ENCODE assay signal across 13 cellular contexts in the genomic region with DNA sequence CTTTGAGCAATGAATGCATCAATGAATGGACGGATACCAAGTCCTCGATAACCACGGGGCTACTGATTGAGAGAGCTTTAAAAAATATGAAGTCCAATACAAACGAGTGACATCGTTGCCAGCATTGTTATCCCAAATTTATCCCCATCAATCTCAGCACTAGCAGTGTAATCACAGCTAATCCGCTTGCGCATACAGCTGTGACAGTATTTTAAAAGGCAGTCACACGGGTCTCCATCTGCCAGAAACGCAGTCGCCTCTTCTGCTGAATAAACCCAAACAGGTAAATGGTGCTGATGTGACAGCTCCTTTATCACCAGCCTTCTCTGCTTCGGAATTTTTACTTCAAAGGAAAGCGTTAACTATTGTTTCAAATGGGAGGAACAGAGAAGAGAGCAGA.
"Had no signal": no experiment of that assay in that cellular context is flagged by ENCODE, and none has a peak within 500 bp of the region (broad histone marks: within the 10 kb centered on the region; RNA-seq: fewer than 3 reads in every experiment).

No MANE protein-coding gene starts in this region.

- H3K27ac ChIP-seq: foreskin keratinocyte, skin epidermis, transverse colon, vagina had no signal

- H3K4me1 ChIP-seq: foreskin keratinocyte, transverse colon, vagina had no signal

- DNase-seq: activated naive CD4-positive, alpha-beta T cell; activated naive CD8-positive, alpha-beta T cell treated with anti-CD3 and anti-CD28 coated beads, Interleukin-2, amount 10 ng/mL, durations not matched to agents 7 days and 5 days; effector CD8-positive, alpha-beta T cell; foreskin keratinocyte; left colon; naive B cell; occipital lobe; right cardiac atrium; stimulated activated CD4-positive, alpha-beta T cell treated with anti-CD3 and anti-CD28 coated beads, Interleukin-4, amount 100 ng/mL, for 24 hours; stimulated activated naive CD4-positive, alpha-beta T cell treated with Interleukin-2 at 50 U/mL for 16 hours; transverse colon had no signal

- H3K27me3 ChIP-seq: foreskin keratinocyte, transverse colon, vagina had no signal

- H3K9me3 ChIP-seq: transverse colon, vagina had no signal

- H3K4me3 ChIP-seq: skin epidermis, transverse colon, vagina had no signal

- H3K36me3 ChIP-seq: transverse colon, vagina had no signal
